ENCODE assay signal across 4 cellular contexts in genomic region chr2:113517025-113517424, GRCh38. TPM values are rescaled to one million over a fixed set of nuclear protein-coding genes. Genes with fewer than 3 reads are reported as not detected.
"Had no signal": no experiment of that assay in that cellular context is flagged by ENCODE, and none has a peak within 500 bp of the region (broad histone marks: within the 10 kb centered on the region; RNA-seq: fewer than 3 reads in every experiment).

No MANE protein-coding gene starts in this region.

RNA-seq across cellular contexts. Expression of gene FOXD4L1, which starts 18.6 kb away (rescaled TPM):
- total RNA-seq: kidney epithelial cell, left ventricle myocardium superior, lower leg skin, mesenteric fat pad had no signal
